In genomic region chr12:21657336-21658077, GRCh38 we compare ENCODE assay signal across 8 cellular contexts. TPM values are rescaled to one million over a fixed set of nuclear protein-coding genes. Genes with fewer than 3 reads are reported as not detected.
DNase-seq lines count a peak whose midpoint lies in the region; ATAC-seq and TF ChIP-seq lines count a peak whose summit lies in the region.

LDHB (minus strand) TSS chr12:21657842; CDS start chr12:21654671, 3,171 bp downstream.

- H3K9me3 ChIP-seq in colonic mucosa: no peaks in the 10 kb centered on the region

- no peaks in the 10 kb centered on the region for H3K4me1 ChIP-seq in colonic mucosa

- H3K4me3 ChIP-seq in colonic mucosa: peak within 1 kb of the TSS; percentile 85

- ATAC-seq in GM19043 (IDR thresholded peaks at IDR 0.05; ENCODE audit: low read depth, unreplicated experiment): peak; percentile 94
- peak; percentile 91 for ATAC-seq in HG03378 (IDR thresholded peaks at IDR 0.05; ENCODE audit: unreplicated experiment)

- intact Hi-C loops in colonic mucosa (cut with DNase I): loop anchor here (10.0 kb wide), 1 partner anchor 223 kb away; the partner anchor contains the start of gene PYROXD1

- H3K27ac ChIP-seq in colonic mucosa (peak within 1 kb of the TSS; percentile 82), layer of hippocampus (ENCODE audit: low read depth, low read length) (peak within 1 kb of the TSS; percentile 84)

- DNase-seq in AML-193 (lab: John Stamatoyannopoulos, UW): peak; percentile 92 to 94
- DNase-seq in NCI-H524 treated with DMSO at 0.1 percent for 48 hours (lab: John Stamatoyannopoulos, UW): peak; percentile 75
- peak; percentile 94 for DNase-seq in activated CD4-positive, alpha-beta T cell treated with anti-CD3 and anti-CD28 coated beads for 4 hours
- DNase-seq in colonic mucosa: peak; percentile 97
- DNase-seq in stimulated activated CD4-positive, alpha-beta T cell treated with anti-CD3 and anti-CD28 coated beads, Interleukin-2, amount 100 ng/mL, for 24 hours: peak; percentile 95 to 97

- no peaks in the 10 kb centered on the region for H3K27me3 ChIP-seq in colonic mucosa
- H3K27me3 ChIP-seq in layer of hippocampus (ENCODE audit: control insufficient read depth, insufficient read depth, low read length): no peaks in the 10 kb centered on the region

- peak within 1 kb of the TSS; percentile 53 to 91 for H3K9ac ChIP-seq in colonic mucosa (ENCODE audit: low read depth in 2 of 2, low read length in 2 of 2)

- no peaks in the 10 kb centered on the region for H3K36me3 ChIP-seq in colonic mucosa

- no peak for TF ChIP-seq CTCF in colonic mucosa (IDR thresholded peaks at IDR 0.05)

RNA-seq across cellular contexts. Expression of gene LDHB, which starts in this region (rescaled TPM):
- 100 to 1,000 TPM; 330 to 565 TPM for total RNA-seq in colonic mucosa

Comparison
In these comparisons a context has a peak if more than half of its experiments do, and no peak if none do; other contexts are left out.
1. Peak in every context shown above with its lines: DNase-seq, ATAC-seq, H3K4me3 ChIP-seq and H3K27ac ChIP-seq.